25 cellular contexts compared by ENCODE assay signal in the genomic region with DNA sequence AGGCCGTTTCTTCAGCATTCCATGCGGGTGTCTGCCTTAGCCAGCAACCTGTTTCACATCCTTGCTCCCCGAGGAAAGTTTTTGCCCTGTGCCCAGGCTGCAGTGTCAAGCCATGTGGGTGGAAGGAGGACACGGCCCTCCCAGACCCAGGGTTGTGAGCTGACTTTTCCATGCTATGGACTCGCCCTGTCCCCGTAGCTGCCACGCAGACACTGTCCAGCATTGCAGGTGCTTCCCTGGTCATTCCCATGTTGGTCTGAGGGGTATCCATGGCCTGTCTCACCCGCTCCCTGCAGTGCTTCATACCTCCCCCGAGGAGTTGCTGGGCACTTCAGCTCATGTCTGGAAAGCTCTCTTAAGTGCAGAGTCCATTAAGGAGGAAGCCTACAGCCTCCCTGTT. TPM values are rescaled to one million over a fixed set of nuclear protein-coding genes. Genes with fewer than 3 reads are reported as not detected.
DNase-seq lines count a peak whose midpoint lies in the region; ATAC-seq, FAIRE-seq and TF ChIP-seq lines count a peak whose summit lies in the region.
"Had no signal": no experiment of that assay in that cellular context is flagged by ENCODE, and none has a peak within 500 bp of the region (broad histone marks: within the 10 kb centered on the region; RNA-seq: fewer than 3 reads in every experiment).

No MANE protein-coding gene starts in this region.

- 84% methylated on average over 7 of the region's 9 CpGs for WGBS in SK-N-SH (ENCODE audit: low lambda C conversion rate)
- WGBS in hepatocyte (ENCODE audit: low lambda C conversion rate, missing lambda C conversion rate) = 74% methylated on average over 9 of the region's 9 CpGs

- H3K36me3 ChIP-seq in SK-N-SH (replicated peaks in 1 of 2; ENCODE audit: control insufficient read depth in 1 of 2, insufficient read depth in 2 of 2, low read length in 1 of 2) (no peaks in the 10 kb centered on the region), NT2/D1 (ENCODE audit: insufficient read depth, insufficient read length, low read length) (no peaks in the 10 kb centered on the region), hepatocyte (replicated peaks; ENCODE audit: insufficient read depth, low read depth) (no peaks in the 10 kb centered on the region), rectal smooth muscle tissue (ENCODE audit: control insufficient read depth, insufficient read depth, low read length) (no peaks in the 10 kb centered on the region)

- H3K9ac ChIP-seq in SK-N-SH (no peak overlapping the region), NT2/D1 (ENCODE audit: insufficient read length, low read depth) (peak overlapping the region; percentile 33), rectal smooth muscle tissue (ENCODE audit: low read length) (no peak overlapping the region)

- DNase-seq in SK-N-SH (peak; percentile 15), NT2/D1 (ENCODE audit: low read depth, low spot score) (no peak), hepatocyte (ENCODE audit: low spot score) (no peak), D721Med (ENCODE audit: insufficient read length, low spot score) (no peak), H4 (ENCODE audit: low spot score) (no peak)
- DNase-seq: 8988T; CD8-positive, alpha-beta memory T cell; DMS53; KG1; NCI-H1092; NCI-H1436; NCI-H2029; NCI-H2171; NCI-H345; NCI-H524; NCI-H82; SHP77; T-helper 1 cell had no signal

- H3K9me2 ChIP-seq in SK-N-SH (no peaks in the 10 kb centered on the region), hepatocyte (replicated peaks; ENCODE audit: insufficient read depth) (no peaks in the 10 kb centered on the region)

- POLR2A ChIA-PET in SK-N-SH (lab: Yijun Ruan, JAX) = no interaction called here

- H3F3A ChIP-seq in SK-N-SH (replicated peaks; ENCODE audit: insufficient read depth) = no peaks in the 10 kb centered on the region

- CTCF ChIA-PET in SK-N-SH (lab: Yijun Ruan, JAX) = interaction anchor here (0.8 to 2.7 kb wide), 9 partner anchors 11 to 104 kb away, joined by 3 to 20 read pairs (median 3); no protein-coding TSS in a partner anchor

- H3K4me1 ChIP-seq in SK-N-SH (ENCODE audit: control insufficient read depth in 1 of 2, insufficient read depth in 2 of 2, low read depth in 1 of 2, low read length in 1 of 2) (peaks cover 0 to 14% of the 10 kb centered on the region in 2 experiments; a peak in 1 of 4 replicates), NT2/D1 (ENCODE audit: insufficient read depth, insufficient read length) (peaks cover 29% of the 10 kb centered on the region), hepatocyte (ENCODE audit: insufficient read depth) (peaks cover 46% of the 10 kb centered on the region), rectal smooth muscle tissue (ENCODE audit: control insufficient read depth, insufficient read depth, low read length) (no peaks in the 10 kb centered on the region)

- no peak overlapping the region for H3K4me2 ChIP-seq in SK-N-SH
- H3K4me2 ChIP-seq in hepatocyte = peak overlapping the region; percentile 59

- TF ChIP-seq RAD21 in SK-N-SH (IDR thresholded peaks at IDR 0.05; ENCODE audit: low read length) = no peak

- TF ChIP-seq EP300 in SK-N-SH (IDR thresholded peaks at IDR 0.05; ENCODE audit: borderline replicate concordance in 1 of 2, low read depth in 1 of 2, low read length in 1 of 2) = no peak

- H3K9me3 ChIP-seq in SK-N-SH (no peaks in the 10 kb centered on the region), NT2/D1 (ENCODE audit: insufficient read depth, low read length) (no peaks in the 10 kb centered on the region), hepatocyte (ENCODE audit: low read depth) (no peaks in the 10 kb centered on the region)

- H3K4me3 ChIP-seq in SK-N-SH (ENCODE audit: low read depth in 2 of 2, low read length in 1 of 2) (no peak overlapping the region), NT2/D1 (ENCODE audit: insufficient read length, low read depth) (no peak overlapping the region), hepatocyte (no peak overlapping the region), rectal smooth muscle tissue (ENCODE audit: low read length) (peak overlapping the region; percentile 5)
- H3K4me3 ChIP-seq: SK-N-MC had no signal

- no peak for ATAC-seq in SK-N-SH treated with all-trans-retinoic acid at 6 μM for 48 hours
- ATAC-seq in GM21529 (IDR thresholded peaks at IDR 0.05; ENCODE audit: unreplicated experiment) = no peak
- ATAC-seq: HCT116 had no signal

- H2AFZ ChIP-seq in SK-N-SH (ENCODE audit: low read depth) (no peak overlapping the region), hepatocyte (no peak overlapping the region)

- H3K27ac ChIP-seq in SK-N-SH (ENCODE audit: low read depth in 2 of 2, low read length in 1 of 2) (no peak overlapping the region), hepatocyte (peak overlapping the region; percentile 73), rectal smooth muscle tissue (ENCODE audit: low read depth, low read length) (no peak overlapping the region)
- H3K27ac ChIP-seq: C4-2B, SK-N-MC had no signal

- H3K79me2 ChIP-seq in SK-N-SH (ENCODE audit: insufficient read depth) (no peaks in the 10 kb centered on the region), hepatocyte (peaks cover 62% of the 10 kb centered on the region)

- H3K27me3 ChIP-seq in SK-N-SH (ENCODE audit: insufficient read depth) (no peaks in the 10 kb centered on the region), NT2/D1 (ENCODE audit: insufficient read depth, insufficient read length) (peaks cover 12% of the 10 kb centered on the region), hepatocyte (no peaks in the 10 kb centered on the region), rectal smooth muscle tissue (ENCODE audit: control insufficient read depth, insufficient read depth, low read length) (no peaks in the 10 kb centered on the region)

- FAIRE-seq in D721Med (lab: Jason Lieb, UNC) = no peak

- TF ChIP-seq CTCF in SK-N-SH (IDR thresholded peaks at IDR 0.05) = no peak
- no peak for TF ChIP-seq CTCF in hepatocyte (IDR thresholded peaks at IDR 0.05; ENCODE audit: poor library complexity)
- TF ChIP-seq CTCF in D721Med (IDR thresholded peaks at IDR 0.05; ENCODE audit: insufficient read depth, missing control alignments) = no peak

- H4K20me1 ChIP-seq in SK-N-SH (ENCODE audit: insufficient read depth) (no peaks in the 10 kb centered on the region), hepatocyte (ENCODE audit: insufficient read depth, poor library complexity, severe bottlenecking) (peaks cover 23% of the 10 kb centered on the region)

TF ChIP-seq in SK-N-SH, 30 proteins besides CTCF, POLR2A, EP300 and RAD21:
- TF ChIP-seq YY1 (IDR thresholded peaks at IDR 0.05; ENCODE audit: low read depth) = no peak
- TF ChIP-seq, protein P1, sequence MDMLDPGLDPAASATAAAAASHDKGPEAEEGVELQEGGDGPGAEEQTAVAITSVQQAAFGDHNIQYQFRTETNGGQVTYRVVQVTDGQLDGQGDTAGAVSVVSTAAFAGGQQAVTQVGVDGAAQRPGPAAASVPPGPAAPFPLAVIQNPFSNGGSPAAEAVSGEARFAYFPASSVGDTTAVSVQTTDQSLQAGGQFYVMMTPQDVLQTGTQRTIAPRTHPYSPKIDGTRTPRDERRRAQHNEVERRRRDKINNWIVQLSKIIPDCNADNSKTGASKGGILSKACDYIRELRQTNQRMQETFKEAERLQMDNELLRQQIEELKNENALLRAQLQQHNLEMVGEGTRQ (IDR thresholded peaks at IDR 0.05; ENCODE audit: borderline replicate concordance, low read depth, low read length) = no peak
TF ChIP-seq in SK-N-SH: peak in this region for 0.

TF ChIP-seq in SK-N-SH treated with all-trans-retinoic acid at 6 μM for 48 hours, 23 proteins besides CTCF, POLR2A, EP300 and RAD21 (continues in another document):
- TF ChIP-seq TCF4 (CRISPR knock-in tag; IDR thresholded peaks at IDR 0.05; ENCODE audit: borderline replicate concordance) = no peak
- no peak for TF ChIP-seq ZNF70 (CRISPR knock-in tag; IDR thresholded peaks at IDR 0.05)
- no peak for TF ChIP-seq BACH2 (CRISPR knock-in tag; IDR thresholded peaks at IDR 0.05; ENCODE audit: borderline replicate concordance)
- TF ChIP-seq, protein P2, sequence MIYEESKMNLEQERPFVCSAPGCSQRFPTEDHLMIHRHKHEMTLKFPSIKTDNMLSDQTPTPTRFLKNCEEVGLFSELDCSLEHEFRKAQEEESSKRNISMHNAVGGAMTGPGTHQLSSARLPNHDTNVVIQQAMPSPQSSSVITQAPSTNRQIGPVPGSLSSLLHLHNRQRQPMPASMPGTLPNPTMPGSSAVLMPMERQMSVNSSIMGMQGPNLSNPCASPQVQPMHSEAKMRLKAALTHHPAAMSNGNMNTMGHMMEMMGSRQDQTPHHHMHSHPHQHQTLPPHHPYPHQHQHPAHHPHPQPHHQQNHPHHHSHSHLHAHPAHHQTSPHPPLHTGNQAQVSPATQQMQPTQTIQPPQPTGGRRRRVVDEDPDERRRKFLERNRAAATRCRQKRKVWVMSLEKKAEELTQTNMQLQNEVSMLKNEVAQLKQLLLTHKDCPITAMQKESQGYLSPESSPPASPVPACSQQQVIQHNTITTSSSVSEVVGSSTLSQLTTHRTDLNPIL (CRISPR knock-in tag; IDR thresholded peaks at IDR 0.05; ENCODE audit: low read depth) = no peak
- TF ChIP-seq, protein P3, sequence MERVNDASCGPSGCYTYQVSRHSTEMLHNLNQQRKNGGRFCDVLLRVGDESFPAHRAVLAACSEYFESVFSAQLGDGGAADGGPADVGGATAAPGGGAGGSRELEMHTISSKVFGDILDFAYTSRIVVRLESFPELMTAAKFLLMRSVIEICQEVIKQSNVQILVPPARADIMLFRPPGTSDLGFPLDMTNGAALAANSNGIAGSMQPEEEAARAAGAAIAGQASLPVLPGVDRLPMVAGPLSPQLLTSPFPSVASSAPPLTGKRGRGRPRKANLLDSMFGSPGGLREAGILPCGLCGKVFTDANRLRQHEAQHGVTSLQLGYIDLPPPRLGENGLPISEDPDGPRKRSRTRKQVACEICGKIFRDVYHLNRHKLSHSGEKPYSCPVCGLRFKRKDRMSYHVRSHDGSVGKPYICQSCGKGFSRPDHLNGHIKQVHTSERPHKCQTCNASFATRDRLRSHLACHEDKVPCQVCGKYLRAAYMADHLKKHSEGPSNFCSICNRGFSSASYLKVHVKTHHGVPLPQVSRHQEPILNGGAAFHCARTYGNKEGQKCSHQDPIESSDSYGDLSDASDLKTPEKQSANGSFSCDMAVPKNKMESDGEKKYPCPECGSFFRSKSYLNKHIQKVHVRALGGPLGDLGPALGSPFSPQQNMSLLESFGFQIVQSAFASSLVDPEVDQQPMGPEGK (CRISPR knock-in tag; IDR thresholded peaks at IDR 0.05; ENCODE audit: borderline replicate concordance) = no peak
- no peak for TF ChIP-seq OSR1 (CRISPR knock-in tag; IDR thresholded peaks at IDR 0.05)
- no peak for TF ChIP-seq ESRRG (CRISPR knock-in tag; IDR thresholded peaks at IDR 0.05)
- no peak for TF ChIP-seq ZFP30 (CRISPR knock-in tag; IDR thresholded peaks at IDR 0.05)

RNA-seq across cellular contexts. Expression of a gene that starts 2.9 kb away (rescaled TPM):
- polyA plus RNA-seq in SK-N-SH (2012; rRNA removed) (2.7 and 3.3 TPM in 2 replicates), hepatocyte (7.4 and 8.3 TPM in 2 replicates)
- 1.2 and 2.2 TPM in 2 replicates for polyA plus RNA-seq in SK-N-SH (2012; cell fraction: cytosol; rRNA removed)
- 7.1 and 8.6 TPM in 2 replicates for polyA plus RNA-seq in SK-N-SH (2012; cell fraction: nucleus; rRNA removed)
- 5.5 and 8.9 TPM in 2 replicates for total RNA-seq in hepatocyte
- total RNA-seq in H4 (2014; rRNA removed; shearing (Covaris generic)) = 0.68 and 0.83 TPM in 2 replicates
- total RNA-seq: OCI-LY7 had no signal
- polyA plus RNA-seq: CD8-positive, alpha-beta memory T cell had no signal
